In genomic region chr11:122746050-122746478, GRCh38 we compare ENCODE assay signal across 10 cellular contexts.
DNase-seq lines count a peak whose midpoint lies in the region; ATAC-seq and TF ChIP-seq lines count a peak whose summit lies in the region.
"Had no signal": no experiment of that assay in that cellular context is flagged by ENCODE, and none has a peak within 500 bp of the region (broad histone marks: within the 10 kb centered on the region; RNA-seq: fewer than 3 reads in every experiment).

No MANE protein-coding gene starts in this region.

- no peak overlapping the region for H3K56ac ChIP-seq in H9 (ENCODE audit: insufficient read length, low read depth, low read length)

- TF ChIP-seq CTCF in H9 (conservative IDR thresholded peaks at IDR 0.05) (no peak), heart right ventricle (IDR thresholded peaks at IDR 0.05) (no peak), colonic mucosa (IDR thresholded peaks at IDR 0.05) (no peak)

- DNase-seq in T-helper 22 cell (ENCODE audit: low read depth) (peak; percentile 13), left colon (no peak), H9 (no peak), heart right ventricle (no peak), colonic mucosa (no peak), NCI-H446 treated with DMSO at 0.1 percent for 48 hours (lab: John Stamatoyannopoulos, UW) (no peak)
- DNase-seq: IMR-90 had no signal

- H3K23me2 ChIP-seq in H9 (ENCODE audit: insufficient read length, low read depth, low read length, poor library complexity, severe bottlenecking) = no peaks in the 10 kb centered on the region

- peaks cover 11 to 16% of the 10 kb centered on the region in 2 experiments; a peak in 3 of 4 replicates for H3K4me1 Mint-ChIP-seq in H9

- no peak overlapping the region for H3T11ph ChIP-seq in H9 (ENCODE audit: low read length)

- no peaks in the 10 kb centered on the region for H3K79me2 ChIP-seq in H9 (ENCODE audit: insufficient read depth, low read length)

- H2BK120ac ChIP-seq in H9 (ENCODE audit: low read depth, low read length, poor library complexity, severe bottlenecking) = no peak overlapping the region

- H3K4ac ChIP-seq in H9 (ENCODE audit: low read depth, low read length) = no peak overlapping the region

- H2BK15ac ChIP-seq in H9 (ENCODE audit: low read depth, low read length) = no peak overlapping the region

- H3K27ac ChIP-seq in H9 (ENCODE audit: insufficient read length, low read depth, low read length) (no peak overlapping the region), heart right ventricle (peak overlapping the region in 1 of 10 donors; percentile 84), colonic mucosa (no peak overlapping the region)
- H3K27ac ChIP-seq: epithelial cell of prostate had no signal

- intact Hi-C loops in left colon (cut with DNase I, micrococcal nuclease) = no loop called here
- intact Hi-C loops in heart right ventricle (cut with DNase I) = no loop called here
- intact Hi-C loops in colonic mucosa (cut with DNase I) = no loop called here

- no peak overlapping the region for H3K27ac Mint-ChIP-seq in H9

- peak; percentile 72 for ATAC-seq in GM19025 (IDR thresholded peaks at IDR 0.05; ENCODE audit: low read depth, unreplicated experiment)
- ATAC-seq in HG03039 (IDR thresholded peaks at IDR 0.05; ENCODE audit: unreplicated experiment) = peak; percentile 69
- peak; percentile 22 for ATAC-seq in left colon
- no peak for ATAC-seq in heart right ventricle

- no peaks in the 10 kb centered on the region for H3K36me3 Mint-ChIP-seq in H9 (ENCODE audit: insufficient read depth in 1 of 3, low read depth in 3 of 3)

- H2BK12ac ChIP-seq in H9 (ENCODE audit: insufficient read length, low read depth, low read length) = no peak overlapping the region

- H3K9ac ChIP-seq in H9 (ENCODE audit: extremely low read depth, insufficient read length, low read length) (no peak overlapping the region), colonic mucosa (ENCODE audit: low read depth in 2 of 2, low read length in 2 of 2) (no peak overlapping the region)

- no peak overlapping the region for H3K4me2 ChIP-seq in H9 (ENCODE audit: insufficient read depth, insufficient read length, low read length)

- H4K20me1 ChIP-seq in H9 (ENCODE audit: control insufficient read depth, insufficient read depth, insufficient read length) = no peaks in the 10 kb centered on the region

- H3K9me3 Mint-ChIP-seq in H9 = no peaks in the 10 kb centered on the region

- H3K36me3 ChIP-seq in heart right ventricle (no peaks in the 10 kb centered on the region), colonic mucosa (no peaks in the 10 kb centered on the region)

- H4K5ac ChIP-seq in H9 (ENCODE audit: insufficient read length, low read depth, low read length) = no peak overlapping the region

- no peak overlapping the region for H3K4me3 Mint-ChIP-seq in H9

- no peak overlapping the region for H2BK20ac ChIP-seq in H9 (ENCODE audit: low read depth, low read length, poor library complexity, severe bottlenecking)

- H3K14ac ChIP-seq in H9 (ENCODE audit: insufficient read depth, low read length) = no peak overlapping the region; the same call in 1 of the 2 replicates

- H3K79me1 ChIP-seq in H9 (ENCODE audit: insufficient read depth, low read depth, low read length, poor library complexity, severe bottlenecking) = no peaks in the 10 kb centered on the region

- no peak overlapping the region for H2AFZ ChIP-seq in H9 (ENCODE audit: low read length)

- no peaks in the 10 kb centered on the region for H3K27me3 Mint-ChIP-seq in H9 (ENCODE audit: low read depth)

- no peaks in the 10 kb centered on the region for H3K4me1 ChIP-seq in H9 (ENCODE audit: insufficient read depth, low read length)
- peaks cover 0 to 87% (median 14%) of the 10 kb centered on the region in 9 donors for H3K4me1 ChIP-seq in heart right ventricle
- H3K4me1 ChIP-seq in colonic mucosa = peaks cover 5% of the 10 kb centered on the region

- H3K9me3 ChIP-seq in H9 (ENCODE audit: control insufficient read depth, low read depth, low read length) = no peaks in the 10 kb centered on the region
- H3K9me3 ChIP-seq in heart right ventricle = no peaks in the 10 kb centered on the region
- H3K9me3 ChIP-seq in colonic mucosa = no peaks in the 10 kb centered on the region

- no CpG with 5 or more reads among the region's 13 CpGs for WGBS in H9 (ENCODE audit: extremely low coverage, insufficient read length, low lambda C conversion rate)
- WGBS in heart right ventricle, 2 donors = 89 to 91% methylated on average over 13 of the region's 13 CpGs

- H3K27me3 ChIP-seq in H9 (ENCODE audit: insufficient read depth, low read length) = no peaks in the 10 kb centered on the region
- peaks cover 0 to 2% (median 0%) of the 10 kb centered on the region in 7 donors for H3K27me3 ChIP-seq in heart right ventricle
- H3K27me3 ChIP-seq in colonic mucosa = no peaks in the 10 kb centered on the region

- H3K18ac ChIP-seq in H9 (ENCODE audit: insufficient read length, low read depth, low read length) = no peak overlapping the region

- H3K23ac ChIP-seq in H9 (ENCODE audit: insufficient read length, low read depth, low read length) = no peak overlapping the region

- H3K4me3 ChIP-seq in heart right ventricle = no peak overlapping the region
- H3K4me3 ChIP-seq in colonic mucosa = no peak overlapping the region

- H2BK5ac ChIP-seq in H9 (ENCODE audit: insufficient read length, low read length) = no peak overlapping the region

- no peak overlapping the region for H4K8ac ChIP-seq in H9 (replicated peaks; ENCODE audit: insufficient read length, low read depth, low read length)

- no peak overlapping the region for H2AK5ac ChIP-seq in H9 (ENCODE audit: insufficient read length, low read length)

- no peak overlapping the region for H4K91ac ChIP-seq in H9 (ENCODE audit: insufficient read length, low read depth, low read length)

Comparison
In these comparisons a context has a peak if more than half of its experiments do, and no peak if none do; other contexts are left out.
1. ATAC-seq: peak in GM19025 (single experiment), HG03039 (single experiment) and left colon (single experiment); none in heart right ventricle (0 of 8).